26 cellular contexts compared by ENCODE assay signal in genomic region chr1:1259540-1259939, GRCh38. TPM values are rescaled to one million over a fixed set of nuclear protein-coding genes. Genes with fewer than 3 reads are reported as not detected.
DNase-seq lines count a peak whose midpoint lies in the region; ATAC-seq, FAIRE-seq and TF ChIP-seq lines count a peak whose summit lies in the region.
"Had no signal": no experiment of that assay in that cellular context is flagged by ENCODE, and none has a peak within 500 bp of the region (broad histone marks: within the 10 kb centered on the region; RNA-seq: fewer than 3 reads in every experiment).

No MANE protein-coding gene starts in this region.

- no peak overlapping the region for H3K9ac ChIP-seq in keratinocyte (ENCODE audit: control insufficient read depth, extremely low read depth, insufficient read depth, low read length)

- dilution Hi-C loops in keratinocyte (cut with MboI; ENCODE audit: extremely low pct_ligation_motif_present, low sequenced_read_pairs) = no loop called here

- POLR2A ChIA-PET in activated B cell treated with CpG ODN at 0.5 μM for 24 hours (lab: Charles Lee) (no interaction called here), GM10248 (lab: Yijun Ruan, JAX) (no interaction called here)

- intact Hi-C loops in natural killer cell (cut with micrococcal nuclease) (no loop called here), activated B cell treated with CpG ODN at 0.5 μM for 24 hours (cut with micrococcal nuclease) (no loop called here)

- no peak for FAIRE-seq in keratinocyte (lab: Jason Lieb, UNC)
- FAIRE-seq: endothelial cell of umbilical vein, GM18507, pancreas had no signal

- CTCF ChIA-PET in activated B cell treated with CpG ODN at 0.5 μM for 24 hours (lab: Charles Lee) = interaction anchor here (1.9 kb wide), 1 partner anchor 137 kb away, joined by 7 read pairs; no protein-coding TSS in a partner anchor
- CTCF ChIA-PET in GM10248 (lab: Yijun Ruan, JAX) = interaction anchor here (1.5 to 1.8 kb wide), 3 partner anchors 9 to 275 kb away, joined by 3 to 6 read pairs (median 3); no protein-coding TSS in a partner anchor

- no peaks in the 10 kb centered on the region for H3K9me1 ChIP-seq in keratinocyte (ENCODE audit: control insufficient read depth, extremely low read depth, insufficient read depth, low read length)

- no peak for ATAC-seq in natural killer cell
- no peak for ATAC-seq in natural killer cell treated with Interleukin-12 subunit alpha and Interleukin-12 subunit beta and Interleukin-15 and Interleukin-18, amount 100 ng/mL, for 72 hours
- no peak for ATAC-seq in activated B cell treated with CpG ODN at 0.5 μM for 24 hours (ENCODE audit: low read depth)
- no peak for ATAC-seq in GM21723 (IDR thresholded peaks at IDR 0.05; ENCODE audit: unreplicated experiment)
- ATAC-seq: left lobe of liver, pancreas, upper lobe of right lung had no signal

- H3K4me1 Mint-ChIP-seq in natural killer cell (peaks cover 15 to 31% of the 10 kb centered on the region in 2 donors), activated B cell treated with CpG ODN at 0.5 μM for 24 hours (peaks cover 16% of the 10 kb centered on the region), type B pancreatic cell (ENCODE audit: unreplicated experiment) (no peaks in the 10 kb centered on the region)
- H3K4me1 Mint-ChIP-seq in natural killer cell treated with Interleukin-12 subunit alpha and Interleukin-12 subunit beta and Interleukin-15 and Interleukin-18, amount 100 ng/mL, for 72 hours (ENCODE audit: low read depth in 2 of 2) = peaks cover 13 to 24% of the 10 kb centered on the region in 2 donors

- H3K9me3 Mint-ChIP-seq in natural killer cell = no peaks in the 10 kb centered on the region
- no peaks in the 10 kb centered on the region for H3K9me3 Mint-ChIP-seq in natural killer cell treated with Interleukin-12 subunit alpha and Interleukin-12 subunit beta and Interleukin-15 and Interleukin-18, amount 100 ng/mL, for 72 hours
- no peaks in the 10 kb centered on the region for H3K9me3 Mint-ChIP-seq in activated B cell treated with CpG ODN at 0.5 μM for 24 hours
- H3K9me3 Mint-ChIP-seq in type B pancreatic cell = no peaks in the 10 kb centered on the region
- H3K9me3 Mint-ChIP-seq: activated naive CD8-positive, alpha-beta T cell treated with anti-CD3 and anti-CD28 coated beads, Interleukin-2, amount 10 ng/mL, durations not matched to agents 7 days and 5 days; immature natural killer cell had no signal

- peaks cover 11% of the 10 kb centered on the region for H3K4me1 ChIP-seq in keratinocyte (ENCODE audit: control insufficient read depth, extremely low read depth, insufficient read depth, low read length)
- H3K4me1 ChIP-seq: pancreas had no signal

- TF ChIP-seq CTCF in natural killer cell (IDR thresholded peaks at IDR 0.05) (no peak), activated B cell treated with CpG ODN at 0.5 μM for 24 hours (IDR thresholded peaks at IDR 0.05) (no peak), keratinocyte (optimal IDR thresholded peaks at IDR 0.05 in 1 of 3, IDR thresholded peaks at IDR 0.05 in 1 of 3, conservative IDR thresholded peaks at IDR 0.05 in 1 of 3; ENCODE audit: extremely low read depth in 1 of 3, insufficient read depth in 2 of 3, low read length in 3 of 3) (no peak), type B pancreatic cell (conservative IDR thresholded peaks at IDR 0.05) (no peak), GM10248 (IDR thresholded peaks at IDR 0.05; ENCODE audit: control extremely low read depth, extremely low read depth, low read depth, missing control alignments) (no peak)

- no peaks in the 10 kb centered on the region for H3K27me3 ChIP-seq in keratinocyte (ENCODE audit: control insufficient read depth, extremely low read depth, insufficient read depth, low read length)
- H3K27me3 ChIP-seq: pancreas, right atrium auricular region, upper lobe of right lung had no signal

- H3K27ac ChIP-seq in keratinocyte (ENCODE audit: control insufficient read depth, insufficient read depth, low read length) = peak overlapping the region; percentile 10
- H3K27ac ChIP-seq: pancreas, upper lobe of right lung, WERI-Rb-1 had no signal

- H4K20me1 ChIP-seq in keratinocyte (ENCODE audit: control insufficient read depth, extremely low read depth, insufficient read depth, low read length) = peaks cover 16% of the 10 kb centered on the region

- no peaks in the 10 kb centered on the region for H3K9me3 ChIP-seq in keratinocyte (ENCODE audit: control insufficient read depth, low read depth, low read length)
- H3K9me3 ChIP-seq: pancreas, right atrium auricular region, upper lobe of right lung had no signal

- H3K27me3 Mint-ChIP-seq in natural killer cell (ENCODE audit: low read depth in 2 of 2) = no peaks in the 10 kb centered on the region
- no peaks in the 10 kb centered on the region for H3K27me3 Mint-ChIP-seq in natural killer cell treated with Interleukin-12 subunit alpha and Interleukin-12 subunit beta and Interleukin-15 and Interleukin-18, amount 100 ng/mL, for 72 hours
- H3K27me3 Mint-ChIP-seq in activated B cell treated with CpG ODN at 0.5 μM for 24 hours = no peaks in the 10 kb centered on the region
- no peaks in the 10 kb centered on the region for H3K27me3 Mint-ChIP-seq in type B pancreatic cell
- H3K27me3 Mint-ChIP-seq: activated naive CD8-positive, alpha-beta T cell treated with anti-CD3 and anti-CD28 coated beads, Interleukin-2, amount 10 ng/mL, durations not matched to agents 7 days and 5 days had no signal

- H2AFZ ChIP-seq in keratinocyte (ENCODE audit: control insufficient read depth, low read length) = no peak overlapping the region

- peaks cover 10% of the 10 kb centered on the region for H3K79me2 ChIP-seq in keratinocyte (ENCODE audit: control insufficient read depth, insufficient read depth, low read length)

- no peaks in the 10 kb centered on the region for H3K36me3 Mint-ChIP-seq in natural killer cell
- peaks cover 6% of the 10 kb centered on the region for H3K36me3 Mint-ChIP-seq in natural killer cell treated with Interleukin-12 subunit alpha and Interleukin-12 subunit beta and Interleukin-15 and Interleukin-18, amount 100 ng/mL, for 72 hours
- H3K36me3 Mint-ChIP-seq in activated B cell treated with CpG ODN at 0.5 μM for 24 hours (ENCODE audit: low read depth) = peaks cover 70% of the 10 kb centered on the region
- H3K36me3 Mint-ChIP-seq in type B pancreatic cell = peaks cover 12% of the 10 kb centered on the region

- peaks cover 42 to 49% of the 10 kb centered on the region in 2 experiments for H3K36me3 ChIP-seq in keratinocyte (ENCODE audit: control insufficient read depth in 2 of 2, extremely low read depth in 1 of 2, insufficient read depth in 2 of 2, low read length in 2 of 2)

- no peak overlapping the region for H3K4me3 ChIP-seq in keratinocyte (ENCODE audit: control insufficient read depth in 2 of 3, extremely low read depth in 1 of 3, insufficient read depth in 2 of 3, low read depth in 1 of 3, low read length in 3 of 3)
- H3K4me3 ChIP-seq: pancreas, right atrium auricular region, upper lobe of right lung had no signal

- no peak overlapping the region for H3K4me2 ChIP-seq in keratinocyte (ENCODE audit: control insufficient read depth, extremely low read depth, insufficient read depth, low read depth, low read length)

- H3K27ac Mint-ChIP-seq in natural killer cell (peak overlapping the region; percentile 11 to 50), activated B cell treated with CpG ODN at 0.5 μM for 24 hours (peak overlapping the region; percentile 14), type B pancreatic cell (peak overlapping the region; percentile 26)
- no peak overlapping the region for H3K27ac Mint-ChIP-seq in natural killer cell treated with Interleukin-12 subunit alpha and Interleukin-12 subunit beta and Interleukin-15 and Interleukin-18, amount 100 ng/mL, for 72 hours
- H3K27ac Mint-ChIP-seq: activated naive CD8-positive, alpha-beta T cell treated with anti-CD3 and anti-CD28 coated beads, Interleukin-2, amount 10 ng/mL, durations not matched to agents 7 days and 5 days had no signal

- DNase-seq in natural killer cell (no peak), activated B cell treated with CpG ODN at 0.5 μM for 24 hours (no peak), keratinocyte (ENCODE audit: low read depth, low spot score) (no peak), type B pancreatic cell (ENCODE audit: extremely low spot score, unreplicated experiment) (no peak), GM10248 (ENCODE audit: extremely low spot score) (no peak), NCI-H69 (lab: John Stamatoyannopoulos, UW) (no peak)
- no peak for DNase-seq in natural killer cell treated with Interleukin-12 subunit alpha and Interleukin-12 subunit beta and Interleukin-15 and Interleukin-18, amount 100 ng/mL, for 72 hours (ENCODE audit: low spot score)
- DNase-seq: ACHN; activated CD8-positive, alpha-beta memory T cell treated with anti-CD3 and anti-CD28 coated beads, Interleukin-2, amount 50 U/mL, for 48 hours; activated naive CD8-positive, alpha-beta T cell treated with anti-CD3 and anti-CD28 coated beads, Interleukin-2, amount 10 ng/mL, durations not matched to agents 7 days and 5 days; DMS79 treated with DMSO at 0.1 percent for 48 hours; immature natural killer cell; NCI-H1436 treated with DMSO at 0.1 percent for 48 hours; NCI-H2107; NCI-H446; OCI-M1; stimulated activated CD4-positive, alpha-beta T cell treated with anti-CD3 and anti-CD28 coated beads, Interleukin-2, amount 100 ng/mL, for 24 hours; T-helper 9 cell; upper lobe of right lung; WERI-Rb-1 had no signal

- H3K4me3 Mint-ChIP-seq in natural killer cell (no peak overlapping the region), activated B cell treated with CpG ODN at 0.5 μM for 24 hours (no peak overlapping the region), type B pancreatic cell (no peak overlapping the region)
- H3K4me3 Mint-ChIP-seq in natural killer cell treated with Interleukin-12 subunit alpha and Interleukin-12 subunit beta and Interleukin-15 and Interleukin-18, amount 100 ng/mL, for 72 hours = no peak overlapping the region
- H3K4me3 Mint-ChIP-seq: activated naive CD8-positive, alpha-beta T cell treated with anti-CD3 and anti-CD28 coated beads, Interleukin-2, amount 10 ng/mL, durations not matched to agents 7 days and 5 days; immature natural killer cell had no signal

RNA-seq across cellular contexts. Expression of gene C1QTNF12, which starts 13.0 kb away (rescaled TPM):
- total RNA-seq in natural killer cell = 1 to 10 TPM; 2.6 to 4.1 (median 4.1) TPM
- total RNA-seq in natural killer cell treated with Interleukin-12 subunit alpha and Interleukin-12 subunit beta and Interleukin-15 and Interleukin-18, amount 100 ng/mL, for 72 hours = 1 to 10 TPM; 5.2 to 5.6 TPM
- total RNA-seq in activated B cell treated with CpG ODN at 0.5 μM for 24 hours = 2.5 and 2.7 TPM in 2 replicates
- polyA plus RNA-seq in keratinocyte = 0.15 to 0.46 TPM (median 0.18 TPM) in 3 replicates
- polyA plus RNA-seq in keratinocyte (2011; ENCODE audit: low read depth) = not detected
- polyA plus RNA-seq in keratinocyte (2011; cell fraction: cytosol; rRNA removed) = 0.14 TPM in 1 of 2 replicates, not detected in the other
- polyA plus RNA-seq in keratinocyte (2011; cell fraction: nucleus; rRNA removed) = 1.1 and 1.2 TPM in 2 replicates
- 0.26 and 1.9 TPM in 2 replicates for polyA plus RNA-seq in keratinocyte (2012; ENCODE audit: low replicate concordance)
- polyA minus RNA-seq in keratinocyte = not detected in 3 replicates
- polyA minus RNA-seq in keratinocyte (2011; cell fraction: cytosol; rRNA and poly(A)+ RNA removed) = not detected
- not detected in 2 replicates for polyA minus RNA-seq in keratinocyte (2011; cell fraction: nucleus; rRNA and poly(A)+ RNA removed)
- 2.5 TPM in 2 replicates for total RNA-seq in type B pancreatic cell (ENCODE audit: low replicate concordance)
- total RNA-seq: right atrium auricular region had no signal
- polyA plus RNA-seq: immature natural killer cell had no signal

RNA-seq across cellular contexts. Expression of gene UBE2J2, which starts 14.1 kb away (rescaled TPM):
- total RNA-seq in natural killer cell (10 to 100 TPM; 66.0 to 84.2 (median 78.1) TPM), activated B cell treated with CpG ODN at 0.5 μM for 24 hours (79.2 and 89.9 TPM in 2 replicates), type B pancreatic cell (ENCODE audit: low replicate concordance) (56.5 and 73.8 TPM in 2 replicates)
- total RNA-seq in natural killer cell treated with Interleukin-12 subunit alpha and Interleukin-12 subunit beta and Interleukin-15 and Interleukin-18, amount 100 ng/mL, for 72 hours = 100 to 1,000 TPM in 1 of 2 donors, 10 to 100 TPM in 1; 70.6 to 119 TPM
- 18.2 to 37.3 TPM (median 27.0 TPM) in 3 replicates for polyA plus RNA-seq in keratinocyte
- 56.0 TPM for polyA plus RNA-seq in keratinocyte (2011; ENCODE audit: low read depth)
- polyA plus RNA-seq in keratinocyte (2011; cell fraction: cytosol; rRNA removed) = 30.3 and 35.2 TPM in 2 replicates
- polyA plus RNA-seq in keratinocyte (2011; cell fraction: nucleus; rRNA removed) = 31.1 and 36.6 TPM in 2 replicates
- 35.9 and 38.4 TPM in 2 replicates for polyA plus RNA-seq in keratinocyte (2012; ENCODE audit: low replicate concordance)
- 4.7 to 17.3 TPM (median 10.2 TPM) in 3 replicates for polyA minus RNA-seq in keratinocyte
- polyA minus RNA-seq in keratinocyte (2011; cell fraction: cytosol; rRNA and poly(A)+ RNA removed) = 30.3 TPM
- polyA minus RNA-seq in keratinocyte (2011; cell fraction: nucleus; rRNA and poly(A)+ RNA removed) = 13.8 and 16.6 TPM in 2 replicates

RNA-seq across cellular contexts. Expression of gene SCNN1D, which starts 20.7 kb away (rescaled TPM):
- total RNA-seq in natural killer cell (10 to 100 TPM in 1 of 3 donors, 1 to 10 TPM in 2; 6.9 to 13.1 (median 9.4) TPM), activated B cell treated with CpG ODN at 0.5 μM for 24 hours (1.6 and 3.3 TPM in 2 replicates), type B pancreatic cell (ENCODE audit: low replicate concordance) (2.7 and 13.5 TPM in 2 replicates)
- 1 to 10 TPM; 1.5 to 3.2 TPM for total RNA-seq in natural killer cell treated with Interleukin-12 subunit alpha and Interleukin-12 subunit beta and Interleukin-15 and Interleukin-18, amount 100 ng/mL, for 72 hours
- 0.08 to 0.32 TPM (median 0.16 TPM) in 3 replicates for polyA plus RNA-seq in keratinocyte
- 0.16 TPM for polyA plus RNA-seq in keratinocyte (2011; ENCODE audit: low read depth)
- polyA plus RNA-seq in keratinocyte (2011; cell fraction: cytosol; rRNA removed) = 0.04 and 0.05 TPM in 2 replicates
- 0.94 and 1.3 TPM in 2 replicates for polyA plus RNA-seq in keratinocyte (2011; cell fraction: nucleus; rRNA removed)
- 0.44 and 0.93 TPM in 2 replicates for polyA plus RNA-seq in keratinocyte (2012; ENCODE audit: low replicate concordance)
- not detected in 3 replicates for polyA minus RNA-seq in keratinocyte
- polyA minus RNA-seq in keratinocyte (2011; cell fraction: cytosol; rRNA and poly(A)+ RNA removed) = not detected
- 0.32 and 0.39 TPM in 2 replicates for polyA minus RNA-seq in keratinocyte (2011; cell fraction: nucleus; rRNA and poly(A)+ RNA removed)
- polyA plus RNA-seq: immature natural killer cell had no signal

RNA-seq across cellular contexts. Expression of gene B3GALT6, which starts 27.5 kb away (rescaled TPM):
- total RNA-seq in natural killer cell (10 to 100 TPM; 13.7 to 16.5 (median 16.3) TPM), activated B cell treated with CpG ODN at 0.5 μM for 24 hours (20.9 and 22.1 TPM in 2 replicates), type B pancreatic cell (ENCODE audit: low replicate concordance) (19.5 and 30.2 TPM in 2 replicates)
- total RNA-seq in natural killer cell treated with Interleukin-12 subunit alpha and Interleukin-12 subunit beta and Interleukin-15 and Interleukin-18, amount 100 ng/mL, for 72 hours = 10 to 100 TPM; 23.8 to 28.1 TPM
- polyA plus RNA-seq in keratinocyte = 6.8 to 9.5 TPM (median 7.8 TPM) in 3 replicates
- polyA plus RNA-seq in keratinocyte (2011; ENCODE audit: low read depth) = 1.5 TPM
- polyA plus RNA-seq in keratinocyte (2011; cell fraction: cytosol; rRNA removed) = 4.8 and 9.2 TPM in 2 replicates
- polyA plus RNA-seq in keratinocyte (2011; cell fraction: nucleus; rRNA removed) = 10.3 and 10.8 TPM in 2 replicates
- 7.0 and 11.0 TPM in 2 replicates for polyA plus RNA-seq in keratinocyte (2012; ENCODE audit: low replicate concordance)
- polyA minus RNA-seq in keratinocyte = 2.8 to 3.5 TPM (median 2.8 TPM) in 3 replicates
- 9.2 TPM for polyA minus RNA-seq in keratinocyte (2011; cell fraction: cytosol; rRNA and poly(A)+ RNA removed)
- polyA minus RNA-seq in keratinocyte (2011; cell fraction: nucleus; rRNA and poly(A)+ RNA removed) = 7.2 and 7.4 TPM in 2 replicates

RNA-seq across cellular contexts. Expression of gene SDF4, which starts 27.7 kb away (rescaled TPM):
- total RNA-seq in natural killer cell (100 to 1,000 TPM; 176 to 211 (median 184) TPM), activated B cell treated with CpG ODN at 0.5 μM for 24 hours (94.4 and 97.9 TPM in 2 replicates), type B pancreatic cell (ENCODE audit: low replicate concordance) (116 and 136 TPM in 2 replicates)
- 100 to 1,000 TPM; 243 to 251 TPM for total RNA-seq in natural killer cell treated with Interleukin-12 subunit alpha and Interleukin-12 subunit beta and Interleukin-15 and Interleukin-18, amount 100 ng/mL, for 72 hours
- polyA plus RNA-seq in keratinocyte = 63.5 to 103 TPM (median 66.3 TPM) in 3 replicates
- polyA plus RNA-seq in keratinocyte (2011; ENCODE audit: low read depth) = 139 TPM
- 50.4 and 107 TPM in 2 replicates for polyA plus RNA-seq in keratinocyte (2011; cell fraction: cytosol; rRNA removed)
- polyA plus RNA-seq in keratinocyte (2011; cell fraction: nucleus; rRNA removed) = 118 and 153 TPM in 2 replicates
- 74.7 and 112 TPM in 2 replicates for polyA plus RNA-seq in keratinocyte (2012; ENCODE audit: low replicate concordance)
- 25.3 to 111 TPM (median 27.8 TPM) in 3 replicates for polyA minus RNA-seq in keratinocyte
- polyA minus RNA-seq in keratinocyte (2011; cell fraction: cytosol; rRNA and poly(A)+ RNA removed) = 104 TPM
- 91.0 and 91.9 TPM in 2 replicates for polyA minus RNA-seq in keratinocyte (2011; cell fraction: nucleus; rRNA and poly(A)+ RNA removed)

Comparison
In these comparisons a context has a peak if more than half of its experiments do, and no peak if none do; other contexts are left out.
1. H3K27ac Mint-ChIP-seq: peak in natural killer cell (2 of 2), activated B cell treated with CpG ODN at 0.5 μM for 24 hours (single experiment) and type B pancreatic cell (single experiment); none in natural killer cell treated with Interleukin-12 subunit alpha and Interleukin-12 subunit beta and Interleukin-15 and Interleukin-18, amount 100 ng/mL, for 72 hours (0 of 2).